Comparison of ENCODE assay signal across 27 cellular contexts in genomic region chr5:151503999-151504398, GRCh38.
"Had no signal": no experiment of that assay in that cellular context is flagged by ENCODE, and none has a peak within 500 bp of the region (broad histone marks: within the 10 kb centered on the region; RNA-seq: fewer than 3 reads in every experiment).

No MANE protein-coding gene starts in this region.

- H3K27me3 ChIP-seq: adrenal gland, ascending aorta, brain microvascular endothelial cell, neutrophil, ovary, spleen, vagina had no signal

- DNase-seq: activated CD4-positive, alpha-beta T cell treated with anti-CD3 and anti-CD28 coated beads, Interleukin-2, amount 50 U/mL, for 1 hour; activated CD4-positive, CD25-positive, alpha-beta regulatory T cell treated with anti-CD3 and anti-CD28 coated beads, Interleukin-2, amount 50 U/mL, for 72 hours; activated naive CD4-positive, alpha-beta T cell; activated T-cell treated with anti-CD3 and anti-CD28 coated beads, Interleukin-2, amount 50 U/mL, for 24 hours; adrenal gland; brain microvascular endothelial cell; effector CD8-positive, alpha-beta T cell; erythroblast; foreskin melanocyte; glutamatergic neuron; hippocampal formation; left ventricle myocardium inferior; ovary; spleen; stimulated activated CD4-positive, alpha-beta T cell treated with anti-CD3 and anti-CD28 coated beads, Interleukin-4, amount 100 ng/mL, for 1 hour; stimulated activated naive CD4-positive, alpha-beta T cell treated with Interleukin-2 at 50 U/mL for 16 hours had no signal

- H3K27me3 Mint-ChIP-seq: activated naive CD8-positive, alpha-beta T cell; activated T-cell treated with anti-CD3 and anti-CD28 coated beads, Interleukin-2, amount 50 U/mL, for 24 hours; dendritic cell treated with granulocyte-macrophage colony-stimulating factor and Interleukin-4, amounts not matched to agents 40 ng/mL and 50 ng/mL, for 4 days; type B pancreatic cell had no signal

- H3K36me3 Mint-ChIP-seq: type B pancreatic cell had no signal

- H3K36me3 ChIP-seq: adrenal gland, ascending aorta, brain microvascular endothelial cell, left ventricle myocardium inferior, neutrophil, ovary, prostate gland, thoracic aorta had no signal

- H3K27ac Mint-ChIP-seq: activated naive CD8-positive, alpha-beta T cell; activated T-cell treated with anti-CD3 and anti-CD28 coated beads, Interleukin-2, amount 50 U/mL, for 24 hours; activated T-helper 2 cell treated with anti-CD3 and anti-CD28 coated beads, Interferon-gamma antibody, Interleukin-2, Interleukin-4, amounts not matched to agents 10 μg/mL and 5 μg/mL and 100 μg/mL, durations not matched to agents 14 hours and 24 hours and 36 hours; dendritic cell treated with granulocyte-macrophage colony-stimulating factor and Interleukin-4, amounts not matched to agents 40 ng/mL and 50 ng/mL, for 4 days; nephron; type B pancreatic cell had no signal

- H3K4me3 ChIP-seq: adrenal gland, ascending aorta, left ventricle myocardium inferior, ovary, prostate gland, spleen, thoracic aorta, vagina had no signal

- H3K9me3 ChIP-seq: adrenal gland, ascending aorta, left ventricle myocardium inferior, neutrophil, ovary, prostate gland, spleen, thoracic aorta, vagina had no signal

- H3K27ac ChIP-seq: adrenal gland, ascending aorta, brain microvascular endothelial cell, left ventricle myocardium inferior, neutrophil, ovary, prostate gland, spleen, thoracic aorta, vagina, VCaP had no signal

- H3K4me3 Mint-ChIP-seq: activated naive CD8-positive, alpha-beta T cell; activated T-cell treated with anti-CD3 and anti-CD28 coated beads, Interleukin-2, amount 50 U/mL, for 24 hours; dendritic cell treated with granulocyte-macrophage colony-stimulating factor and Interleukin-4, amounts not matched to agents 40 ng/mL and 50 ng/mL, for 4 days; nephron; type B pancreatic cell had no signal

- H3K9me3 Mint-ChIP-seq: activated T-cell treated with anti-CD3 and anti-CD28 coated beads, Interleukin-2, amount 50 U/mL, for 24 hours; activated T-helper 2 cell treated with anti-CD3 and anti-CD28 coated beads, Interferon-gamma antibody, Interleukin-2, Interleukin-4, amounts not matched to agents 10 μg/mL and 5 μg/mL and 100 μg/mL, durations not matched to agents 14 hours and 24 hours and 36 hours; dendritic cell treated with granulocyte-macrophage colony-stimulating factor and Interleukin-4, amounts not matched to agents 40 ng/mL and 50 ng/mL, for 4 days; nephron; type B pancreatic cell had no signal

- H3K4me1 ChIP-seq: adrenal gland, ascending aorta, left ventricle myocardium inferior, prostate gland, vagina had no signal
